In genomic region chr19:49595006-49595818, GRCh38 we compare ENCODE assay signal across 24 cellular contexts.
"Had no signal": no experiment of that assay in that cellular context is flagged by ENCODE, and none has a peak within 500 bp of the region (broad histone marks: within the 10 kb centered on the region; RNA-seq: fewer than 3 reads in every experiment).

No MANE protein-coding gene starts in this region.

- DNase-seq: activated B cell treated with CpG ODN at 0.5 μM for 24 hours; activated CD4-positive, alpha-beta T cell treated with anti-CD3 and anti-CD28 coated beads for 36 hours; activated CD8-positive, alpha-beta T cell treated with anti-CD3 and anti-CD28 coated beads, Interleukin-2, amount 10 ng/mL, durations not matched to agents 7 days and 5 days; activated gamma-delta T cell treated with Interleukin-2 at 50 U/mL for 16 hours; activated naive CD4-positive, alpha-beta T cell treated with anti-CD3 and anti-CD28 coated beads, Interleukin-2, amount 50 U/mL, for 16 hours; amniotic stem cell; brain microvascular endothelial cell; cortex of kidney; foreskin fibroblast; left ventricle myocardium inferior; mesendoderm; stimulated activated CD4-positive, alpha-beta T cell treated with anti-CD3 and anti-CD28 coated beads, Interleukin-1b, Interleukin-23, amount 100 ng/mL, for 48 hours; stimulated activated naive CD4-positive, alpha-beta T cell treated with Interleukin-2 at 50 U/mL for 16 hours; T-cell; transverse colon had no signal

- H3K27ac ChIP-seq: brain microvascular endothelial cell, left ventricle myocardium inferior, ovary had no signal

- H3K9me3 Mint-ChIP-seq: activated B cell treated with CpG ODN at 0.5 μM for 24 hours; natural killer cell treated with Interleukin-12 subunit alpha and Interleukin-12 subunit beta and Interleukin-15 and Interleukin-18, amount 100 ng/mL, for 72 hours; T-cell; T-helper 2 cell treated with Interferon-gamma antibody and Interleukin-4, amounts not matched to agents 5 μg/mL and 100 μg/mL, for 36 hours had no signal

- H3K27me3 Mint-ChIP-seq: activated B cell treated with CpG ODN at 0.5 μM for 24 hours; activated CD4-positive, alpha-beta T cell treated with anti-CD3 and anti-CD28 coated beads for 36 hours; natural killer cell treated with Interleukin-12 subunit alpha and Interleukin-12 subunit beta and Interleukin-15 and Interleukin-18, amount 100 ng/mL, for 72 hours; progenitor cell of endocrine pancreas; T-cell had no signal

- H3K27ac Mint-ChIP-seq: activated B cell treated with CpG ODN at 0.5 μM for 24 hours; activated CD4-positive, alpha-beta T cell treated with anti-CD3 and anti-CD28 coated beads for 36 hours; T-cell; T-helper 2 cell treated with Interferon-gamma antibody and Interleukin-4, amounts not matched to agents 5 μg/mL and 100 μg/mL, for 36 hours had no signal

- H3K4me3 ChIP-seq: heart left ventricle, left ventricle myocardium inferior, lung, mucosa of descending colon, ovary, smooth muscle cell, transverse colon had no signal

- H3K4me3 Mint-ChIP-seq: activated B cell treated with CpG ODN at 0.5 μM for 24 hours; activated CD4-positive, alpha-beta T cell treated with anti-CD3 and anti-CD28 coated beads for 36 hours; T-helper 2 cell treated with Interferon-gamma antibody and Interleukin-4, amounts not matched to agents 5 μg/mL and 100 μg/mL, for 36 hours had no signal

- H3K9me3 ChIP-seq: heart left ventricle, left ventricle myocardium inferior, mucosa of descending colon, neutrophil, transverse colon had no signal

- H3K4me2 ChIP-seq: smooth muscle cell had no signal

- H3K36me3 ChIP-seq: ovary had no signal

- H3K27me3 ChIP-seq: brain microvascular endothelial cell, heart left ventricle, neutrophil, ovary, transverse colon had no signal
